Comparison of ENCODE assay signal across 22 cellular contexts in the genomic region with DNA sequence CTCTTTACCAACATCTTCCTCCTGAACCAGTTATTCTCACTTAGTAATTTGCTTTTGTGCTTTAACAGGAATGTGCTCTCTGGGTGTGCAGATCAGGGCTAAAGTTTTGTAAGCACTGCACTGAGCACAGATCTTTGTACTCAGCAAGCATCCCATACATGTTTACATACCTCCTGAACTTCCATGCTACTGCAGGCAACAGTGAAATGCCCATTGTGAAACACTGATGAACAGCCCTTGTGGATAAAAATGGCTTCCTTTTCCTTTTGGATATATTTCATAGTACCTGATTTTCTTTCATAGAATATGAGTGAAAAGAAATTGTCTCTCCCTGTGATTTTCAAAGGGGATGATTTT.
DNase-seq lines count a peak whose midpoint lies in the region; ATAC-seq and TF ChIP-seq lines count a peak whose summit lies in the region.
"Had no signal": no experiment of that assay in that cellular context is flagged by ENCODE, and none has a peak within 500 bp of the region (broad histone marks: within the 10 kb centered on the region; RNA-seq: fewer than 3 reads in every experiment).

No MANE protein-coding gene starts in this region.

- H3K36me3 Mint-ChIP-seq in glutamatergic neuron (ENCODE audit: unreplicated experiment): no peaks in the 10 kb centered on the region

- H3K4me1 ChIP-seq in heart right ventricle: peaks cover 0 to 9% (median 0%) of the 10 kb centered on the region in 9 donors
- H3K4me1 ChIP-seq: BE2C, psoas muscle had no signal

- peaks cover 2% of the 10 kb centered on the region for H3K4me1 Mint-ChIP-seq in glutamatergic neuron (ENCODE audit: low read depth, unreplicated experiment)
- H3K4me1 Mint-ChIP-seq: central memory CD8-positive, alpha-beta T cell had no signal

- H3K9me3 Mint-ChIP-seq in glutamatergic neuron (ENCODE audit: unreplicated experiment): no peaks in the 10 kb centered on the region

- H3K36me3 ChIP-seq in heart right ventricle: no peaks in the 10 kb centered on the region
- H3K36me3 ChIP-seq: BE2C, tibial nerve, WERI-Rb-1 had no signal

- intact Hi-C loops in heart right ventricle (cut with DNase I): no loop called here
- intact Hi-C loops in left ventricle myocardium superior (cut with micrococcal nuclease): no loop called here

- DNase-seq in heart right ventricle: no peak
- no peak for DNase-seq in left ventricle myocardium superior
- peak; percentile 49 for DNase-seq in amniotic epithelial cell (ENCODE audit: low read depth)
- DNase-seq in fibroblast of villous mesenchyme (ENCODE audit: low read depth): peak; percentile 77
- DNase-seq in dedifferentiated amniotic fluid mesenchymal stem cell (ENCODE audit: extremely low spot score): no peak
- DNase-seq in glutamatergic neuron: no peak
- DNase-seq in NK-92 treated with Interleukin-12 subunit alpha and Interleukin-12 subunit beta, amount 100 ng/mL, for 24 hours (lab: John Stamatoyannopoulos, UW): no peak
- DNase-seq: activated naive CD4-positive, alpha-beta T cell treated with anti-CD3 and anti-CD28 coated beads, Interleukin-2, amount 50 U/mL, for 16 hours; anterior cingulate cortex; BE2C; DMS53; GDM1; NCI-H1048; NCI-H187; NCI-H526 treated with DMSO at 0.1 percent for 48 hours; psoas muscle; RPMI8226; T-helper 9 cell; WERI-Rb-1 had no signal

- no peak overlapping the region for H3K4me3 ChIP-seq in heart right ventricle
- H3K4me3 ChIP-seq in fibroblast of villous mesenchyme (ENCODE audit: low read depth, low read length): no peak overlapping the region
- H3K4me3 ChIP-seq: psoas muscle, tibial nerve had no signal

- no peaks in the 10 kb centered on the region for H3K27me3 ChIP-seq in heart right ventricle
- H3K27me3 ChIP-seq: BE2C, tibial nerve had no signal

- no peak overlapping the region for H3K27ac Mint-ChIP-seq in glutamatergic neuron (ENCODE audit: unreplicated experiment)

- no peaks in the 10 kb centered on the region for H3K9me3 ChIP-seq in heart right ventricle
- H3K9me3 ChIP-seq: BE2C, psoas muscle, tibial nerve had no signal

- TF ChIP-seq CTCF in heart right ventricle (IDR thresholded peaks at IDR 0.05) (no peak), fibroblast of villous mesenchyme (IDR thresholded peaks at IDR 0.05; ENCODE audit: insufficient read depth, low read depth, low read length) (no peak), glutamatergic neuron (IDR thresholded peaks at IDR 0.05; ENCODE audit: partially characterized antibody, unreplicated experiment) (no peak)

- H3K27me3 Mint-ChIP-seq in glutamatergic neuron (ENCODE audit: unreplicated experiment): peaks cover 4% of the 10 kb centered on the region
- H3K27me3 Mint-ChIP-seq: central memory CD8-positive, alpha-beta T cell had no signal

- peak overlapping the region in 7 of 10 donors; percentile 12 to 59 (median 33) for H3K27ac ChIP-seq in heart right ventricle
- H3K27ac ChIP-seq: psoas muscle, WERI-Rb-1 had no signal

- ATAC-seq in heart right ventricle: peak in 1 of 8 donors; percentile 9
- no peak for ATAC-seq in left ventricle myocardium superior
- ATAC-seq in HG02610 (IDR thresholded peaks at IDR 0.05; ENCODE audit: unreplicated experiment): no peak
- ATAC-seq: psoas muscle had no signal

- no peak overlapping the region for H3K4me3 Mint-ChIP-seq in glutamatergic neuron (ENCODE audit: unreplicated experiment)
- H3K4me3 Mint-ChIP-seq: central memory CD8-positive, alpha-beta T cell had no signal

Comparison
In these comparisons a context has a peak if more than half of its experiments do, and no peak if none do; other contexts are left out.
1. DNase-seq: peak in amniotic epithelial cell (single experiment) and fibroblast of villous mesenchyme (single experiment); none in heart right ventricle (0 of 2), left ventricle myocardium superior (single experiment), dedifferentiated amniotic fluid mesenchymal stem cell (single experiment), glutamatergic neuron (single experiment) and NK-92 treated with Interleukin-12 subunit alpha and Interleukin-12 subunit beta, amount 100 ng/mL, for 24 hours (single experiment).